Comparison of ENCODE assay signal across 13 cellular contexts in genomic region chr5:163467682-163468081, GRCh38. TPM values are rescaled to one million over a fixed set of nuclear protein-coding genes. Genes with fewer than 3 reads are reported as not detected.
DNase-seq lines count a peak whose midpoint lies in the region; ATAC-seq and TF ChIP-seq lines count a peak whose summit lies in the region.
"Had no signal": no experiment of that assay in that cellular context is flagged by ENCODE, and none has a peak within 500 bp of the region (broad histone marks: within the 10 kb centered on the region; RNA-seq: fewer than 3 reads in every experiment).

No MANE protein-coding gene starts in this region.

- CTCF ChIA-PET in activated CD4-positive, alpha-beta T cell treated with anti-CD3 and anti-CD28 coated beads, Interleukin-2, amount 10 ng/mL, durations not matched to agents 7 days and 5 days (lab: Charles Lee), result interaction anchor here (1.1 kb wide), 1 partner anchor 38 kb away, joined by 5 read pairs; the partner anchor contains the start of gene MAT2B
- CTCF ChIA-PET in Caco-2 (lab: Charles Lee), result no interaction called here

- H3K4me1 ChIP-seq in Caco-2, result peaks cover 10% of the 10 kb centered on the region; the same call in 1 of the 2 replicates
- H3K4me1 ChIP-seq in osteoblast (ENCODE audit: insufficient read depth, low read length), result peaks cover 7% of the 10 kb centered on the region

- no peak for TF ChIP-seq CTCF in Caco-2 (IDR thresholded peaks at IDR 0.05; ENCODE audit: insufficient read depth in 1 of 2, low read depth in 1 of 2, low read length in 1 of 2, severe bottlenecking in 1 of 2, unreplicated experiment in 1 of 2)
- TF ChIP-seq CTCF in osteoblast (IDR thresholded peaks at IDR 0.05; ENCODE audit: extremely low read depth, low read depth, low read length), result no peak

- DNase-seq in activated CD4-positive, alpha-beta T cell treated with anti-CD3 and anti-CD28 coated beads, Interleukin-2, amount 10 ng/mL, durations not matched to agents 7 days and 5 days, result no peak
- no peak for DNase-seq in activated CD4-positive, alpha-beta T cell treated with anti-CD3 and anti-CD28 coated beads for 48 hours
- DNase-seq in Caco-2 (no peak), osteoblast (ENCODE audit: insufficient read length, low spot score, missing footprints) (no peak)
- no peak for DNase-seq in activated T-helper 2 cell treated with anti-CD3 and anti-CD28 coated beads, Interferon-gamma antibody, Interleukin-2, Interleukin-4, amounts not matched to agents 10 μg/mL and 5 μg/mL and 100 μg/mL, durations not matched to agents 14 hours and 24 hours and 36 hours (ENCODE audit: low spot score)
- no peak for DNase-seq in stimulated activated CD4-positive, alpha-beta T cell treated with anti-CD3 and anti-CD28 coated beads, Interleukin-4, amount 100 ng/mL, for 4 hours
- no peak for DNase-seq in stimulated activated CD4-positive, alpha-beta T cell treated with anti-CD3 and anti-CD28 coated beads, Interleukin-2, amount 100 ng/mL, for 48 hours
- DNase-seq: HCEC 1CT, NCI-H1436 treated with DMSO at 0.1 percent for 48 hours, NCI-H2107, NCI-H748 treated with DMSO at 0.1 percent for 48 hours had no signal

- H3K36me3 Mint-ChIP-seq in activated CD4-positive, alpha-beta T cell treated with anti-CD3 and anti-CD28 coated beads, Interleukin-2, amount 10 ng/mL, durations not matched to agents 7 days and 5 days (ENCODE audit: low read depth), result peaks cover 51% of the 10 kb centered on the region
- H3K36me3 Mint-ChIP-seq in Caco-2 (ENCODE audit: insufficient read depth, unreplicated experiment), result peaks cover 59% of the 10 kb centered on the region
- H3K36me3 Mint-ChIP-seq in activated T-helper 2 cell treated with anti-CD3 and anti-CD28 coated beads, Interferon-gamma antibody, Interleukin-2, Interleukin-4, amounts not matched to agents 10 μg/mL and 5 μg/mL and 100 μg/mL, durations not matched to agents 14 hours and 24 hours and 36 hours (ENCODE audit: low read depth), result peaks cover 60% of the 10 kb centered on the region

- H3K4me2 ChIP-seq in osteoblast (ENCODE audit: insufficient read depth, low read length), result no peak overlapping the region

- H3K36me3 ChIP-seq in Caco-2 (ENCODE audit: control insufficient read depth, insufficient read depth, low read length), result peaks cover 1% of the 10 kb centered on the region; the same call in 1 of the 2 replicates
- peaks cover 12% of the 10 kb centered on the region for H3K36me3 ChIP-seq in osteoblast (ENCODE audit: insufficient read depth, low read length)

- intact Hi-C loops in Caco-2 (cut with micrococcal nuclease; ENCODE audit: unreplicated experiment), result no loop called here
- intact Hi-C loops in activated T-helper 2 cell treated with anti-CD3 and anti-CD28 coated beads, Interferon-gamma antibody, Interleukin-2, Interleukin-4, amounts not matched to agents 10 μg/mL and 5 μg/mL and 100 μg/mL, durations not matched to agents 14 hours and 24 hours and 36 hours (cut with micrococcal nuclease), result loop anchor here (2.0 kb wide), 1 partner anchor 13 kb away; no protein-coding TSS in a partner anchor

- H3K27ac ChIP-seq in osteoblast (ENCODE audit: low read depth, low read length), result no peak overlapping the region
- H3K27ac ChIP-seq: C4-2B had no signal

- H3K9me3 ChIP-seq in Caco-2 (no peaks in the 10 kb centered on the region), osteoblast (ENCODE audit: low read depth, low read length) (no peaks in the 10 kb centered on the region)

- H2AFZ ChIP-seq in osteoblast (ENCODE audit: low read length), result peak overlapping the region; percentile 57

- no peak overlapping the region for H3K4me3 ChIP-seq in Caco-2 (ENCODE audit: low read depth, low read length)
- H3K4me3 ChIP-seq in osteoblast (ENCODE audit: insufficient read depth, low read length), result no peak overlapping the region

- no peaks in the 10 kb centered on the region for H3K27me3 ChIP-seq in Caco-2 (replicated peaks; ENCODE audit: control insufficient read depth, insufficient read depth, low read length)
- no peaks in the 10 kb centered on the region for H3K27me3 ChIP-seq in osteoblast (ENCODE audit: insufficient read depth, low read length)

- BruUV-seq in Caco-2 (replicated peaks; lab: Mats Ljungman, UMichigan), result no TSS peak

- no peaks in the 10 kb centered on the region for H3K9me3 Mint-ChIP-seq in activated CD4-positive, alpha-beta T cell treated with anti-CD3 and anti-CD28 coated beads, Interleukin-2, amount 10 ng/mL, durations not matched to agents 7 days and 5 days
- no peaks in the 10 kb centered on the region for H3K9me3 Mint-ChIP-seq in Caco-2 (ENCODE audit: unreplicated experiment)
- H3K9me3 Mint-ChIP-seq in activated T-helper 2 cell treated with anti-CD3 and anti-CD28 coated beads, Interferon-gamma antibody, Interleukin-2, Interleukin-4, amounts not matched to agents 10 μg/mL and 5 μg/mL and 100 μg/mL, durations not matched to agents 14 hours and 24 hours and 36 hours, result no peaks in the 10 kb centered on the region

- H3K27ac Mint-ChIP-seq in activated CD4-positive, alpha-beta T cell treated with anti-CD3 and anti-CD28 coated beads, Interleukin-2, amount 10 ng/mL, durations not matched to agents 7 days and 5 days, result peak overlapping the region; percentile 81
- no peak overlapping the region for H3K27ac Mint-ChIP-seq in Caco-2 (ENCODE audit: unreplicated experiment)
- peak overlapping the region; percentile 74 for H3K27ac Mint-ChIP-seq in activated T-helper 2 cell treated with anti-CD3 and anti-CD28 coated beads, Interferon-gamma antibody, Interleukin-2, Interleukin-4, amounts not matched to agents 10 μg/mL and 5 μg/mL and 100 μg/mL, durations not matched to agents 14 hours and 24 hours and 36 hours

- no peaks in the 10 kb centered on the region for H3K27me3 Mint-ChIP-seq in activated CD4-positive, alpha-beta T cell treated with anti-CD3 and anti-CD28 coated beads, Interleukin-2, amount 10 ng/mL, durations not matched to agents 7 days and 5 days
- H3K27me3 Mint-ChIP-seq in Caco-2 (ENCODE audit: insufficient read depth, unreplicated experiment), result no peaks in the 10 kb centered on the region
- no peaks in the 10 kb centered on the region for H3K27me3 Mint-ChIP-seq in activated T-helper 2 cell treated with anti-CD3 and anti-CD28 coated beads, Interferon-gamma antibody, Interleukin-2, Interleukin-4, amounts not matched to agents 10 μg/mL and 5 μg/mL and 100 μg/mL, durations not matched to agents 14 hours and 24 hours and 36 hours (ENCODE audit: low read depth)

- H3K4me3 Mint-ChIP-seq in activated CD4-positive, alpha-beta T cell treated with anti-CD3 and anti-CD28 coated beads, Interleukin-2, amount 10 ng/mL, durations not matched to agents 7 days and 5 days, result no peak overlapping the region
- H3K4me3 Mint-ChIP-seq in Caco-2 (ENCODE audit: unreplicated experiment), result peak overlapping the region; percentile 3
- peak overlapping the region; percentile 4 for H3K4me3 Mint-ChIP-seq in activated T-helper 2 cell treated with anti-CD3 and anti-CD28 coated beads, Interferon-gamma antibody, Interleukin-2, Interleukin-4, amounts not matched to agents 10 μg/mL and 5 μg/mL and 100 μg/mL, durations not matched to agents 14 hours and 24 hours and 36 hours (ENCODE audit: low read depth)

- H3K4me1 Mint-ChIP-seq in activated CD4-positive, alpha-beta T cell treated with anti-CD3 and anti-CD28 coated beads, Interleukin-2, amount 10 ng/mL, durations not matched to agents 7 days and 5 days, result peaks cover 35% of the 10 kb centered on the region
- peaks cover 5% of the 10 kb centered on the region for H3K4me1 Mint-ChIP-seq in Caco-2 (ENCODE audit: low read depth, unreplicated experiment)
- H3K4me1 Mint-ChIP-seq in activated T-helper 2 cell treated with anti-CD3 and anti-CD28 coated beads, Interferon-gamma antibody, Interleukin-2, Interleukin-4, amounts not matched to agents 10 μg/mL and 5 μg/mL and 100 μg/mL, durations not matched to agents 14 hours and 24 hours and 36 hours (ENCODE audit: low read depth), result peaks cover 30% of the 10 kb centered on the region

- no peaks in the 10 kb centered on the region for H4K20me1 ChIP-seq in osteoblast (ENCODE audit: insufficient read depth, low read length)

- peaks cover 17% of the 10 kb centered on the region for H3K79me2 ChIP-seq in osteoblast (ENCODE audit: insufficient read depth, low read length)

- ATAC-seq in GM18502 (IDR thresholded peaks at IDR 0.05; ENCODE audit: poor library complexity, unreplicated experiment), result no peak

- POLR2A ChIA-PET in activated CD4-positive, alpha-beta T cell treated with anti-CD3 and anti-CD28 coated beads, Interleukin-2, amount 10 ng/mL, durations not matched to agents 7 days and 5 days (lab: Charles Lee), result no interaction called here
- POLR2A ChIA-PET in Caco-2 (lab: Charles Lee), result no interaction called here

RNA-seq across cellular contexts. Expression of gene HMMR, which starts 7.2 kb away (rescaled TPM):
- 10 to 100 TPM; 69.4 to 77.8 TPM for total RNA-seq in activated CD4-positive, alpha-beta T cell treated with anti-CD3 and anti-CD28 coated beads, Interleukin-2, amount 10 ng/mL, durations not matched to agents 7 days and 5 days
- total RNA-seq in Caco-2 (2022) (61.1 and 64.2 TPM in 2 replicates), osteoblast (2.5 and 2.9 TPM in 2 replicates)
- 39.3 and 40.3 TPM in 2 replicates for total RNA-seq in activated T-helper 2 cell treated with anti-CD3 and anti-CD28 coated beads, Interferon-gamma antibody, Interleukin-2, Interleukin-4, amounts not matched to agents 10 μg/mL and 5 μg/mL and 100 μg/mL, durations not matched to agents 14 hours and 24 hours and 36 hours

RNA-seq across cellular contexts. Expression of gene NUDCD2, which starts 7.8 kb away (rescaled TPM):
- total RNA-seq in activated CD4-positive, alpha-beta T cell treated with anti-CD3 and anti-CD28 coated beads, Interleukin-2, amount 10 ng/mL, durations not matched to agents 7 days and 5 days, result 10 to 100 TPM; 29.9 to 33.1 TPM
- total RNA-seq in Caco-2 (2022), result 50.0 and 50.9 TPM in 2 replicates
- total RNA-seq in activated T-helper 2 cell treated with anti-CD3 and anti-CD28 coated beads, Interferon-gamma antibody, Interleukin-2, Interleukin-4, amounts not matched to agents 10 μg/mL and 5 μg/mL and 100 μg/mL, durations not matched to agents 14 hours and 24 hours and 36 hours, result 39.6 and 48.0 TPM in 2 replicates
- 5.9 and 7.2 TPM in 2 replicates for total RNA-seq in osteoblast

RNA-seq across cellular contexts. Expression of gene CCNG1, which starts 30.3 kb away (rescaled TPM):
- 100 to 1,000 TPM; 137 to 142 TPM for total RNA-seq in activated CD4-positive, alpha-beta T cell treated with anti-CD3 and anti-CD28 coated beads, Interleukin-2, amount 10 ng/mL, durations not matched to agents 7 days and 5 days
- total RNA-seq in Caco-2 (2022) (175 and 181 TPM in 2 replicates), osteoblast (455 and 469 TPM in 2 replicates)
- total RNA-seq in activated T-helper 2 cell treated with anti-CD3 and anti-CD28 coated beads, Interferon-gamma antibody, Interleukin-2, Interleukin-4, amounts not matched to agents 10 μg/mL and 5 μg/mL and 100 μg/mL, durations not matched to agents 14 hours and 24 hours and 36 hours, result 87.8 and 89.4 TPM in 2 replicates

RNA-seq across cellular contexts. Expression of gene MAT2B, which starts 37.7 kb away (rescaled TPM):
- 10 to 100 TPM; 91.4 to 94.4 TPM for total RNA-seq in activated CD4-positive, alpha-beta T cell treated with anti-CD3 and anti-CD28 coated beads, Interleukin-2, amount 10 ng/mL, durations not matched to agents 7 days and 5 days
- total RNA-seq in Caco-2 (2022) (23.4 and 25.1 TPM in 2 replicates), osteoblast (46.7 and 52.2 TPM in 2 replicates)
- total RNA-seq in activated T-helper 2 cell treated with anti-CD3 and anti-CD28 coated beads, Interferon-gamma antibody, Interleukin-2, Interleukin-4, amounts not matched to agents 10 μg/mL and 5 μg/mL and 100 μg/mL, durations not matched to agents 14 hours and 24 hours and 36 hours, result 93.2 and 98.9 TPM in 2 replicates

Comparison
In these comparisons a context has a peak if more than half of its experiments do, and no peak if none do; other contexts are left out.
1. RNA of gene HMMR, which starts 7.2 kb away (total RNA-seq): 69.4 to 77.8 TPM in activated CD4-positive, alpha-beta T cell treated with anti-CD3 and anti-CD28 coated beads, Interleukin-2, amount 10 ng/mL, durations not matched to agents 7 days and 5 days, 61.1 to 64.2 TPM in Caco-2 and 39.3 to 40.3 TPM in activated T-helper 2 cell treated with anti-CD3 and anti-CD28 coated beads, Interferon-gamma antibody, Interleukin-2, Interleukin-4, amounts not matched to agents 10 μg/mL and 5 μg/mL and 100 μg/mL, durations not matched to agents 14 hours and 24 hours and 36 hours; 2.5 to 2.9 TPM in osteoblast; every median in the first group is over 10 times any median in the second.